15 cellular contexts compared by ENCODE assay signal in the genomic region with DNA sequence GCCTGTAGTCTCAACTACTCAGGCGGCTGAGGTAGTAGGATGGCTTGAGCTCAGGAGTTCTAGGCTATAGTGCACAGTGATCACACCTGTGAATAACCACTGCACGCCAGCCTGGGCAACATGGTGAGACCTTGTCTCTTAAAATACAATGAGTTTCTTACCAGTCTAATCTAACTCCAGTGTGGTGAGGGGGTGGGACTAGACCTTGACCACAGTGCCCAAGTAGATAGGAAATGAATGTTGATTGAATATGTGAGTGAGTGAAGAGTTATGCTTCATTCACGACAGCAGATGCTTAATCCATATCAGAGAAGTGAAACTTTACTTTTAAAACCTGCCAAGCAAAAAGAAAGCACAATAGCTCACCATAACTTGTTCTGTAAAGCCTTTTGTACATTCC. TPM values are rescaled to one million over a fixed set of nuclear protein-coding genes. Genes with fewer than 3 reads are reported as not detected.
DNase-seq lines count a peak whose midpoint lies in the region; ATAC-seq and TF ChIP-seq lines count a peak whose summit lies in the region.
"Had no signal": no experiment of that assay in that cellular context is flagged by ENCODE, and none has a peak within 500 bp of the region (broad histone marks: within the 10 kb centered on the region; RNA-seq: fewer than 3 reads in every experiment).

No MANE protein-coding gene starts in this region.

- TF ChIP-seq POLR2A in transverse colon (IDR thresholded peaks at IDR 0.05) = no peak

- no peak overlapping the region for H2AFZ ChIP-seq in KMS-11 (ENCODE audit: low read depth)

- H3K4me2 ChIP-seq in KMS-11 = peak overlapping the region; percentile 46

- no peaks in the 10 kb centered on the region for H4K20me1 ChIP-seq in KMS-11 (ENCODE audit: insufficient read depth)

- no peak overlapping the region for H3K4me3 ChIP-seq in GM12864 (ENCODE audit: low read depth, low read length)
- H3K4me3 ChIP-seq in KMS-11 (IDR thresholded peaks at IDR 0.05; ENCODE audit: insufficient read depth, low read depth, low read length) = no peak overlapping the region
- H3K4me3 ChIP-seq in colonic mucosa = no peak overlapping the region
- no peak overlapping the region for H3K4me3 ChIP-seq in transverse colon
- H3K4me3 ChIP-seq: mucosa of descending colon, psoas muscle had no signal

- H3K9me3 ChIP-seq in colonic mucosa = no peaks in the 10 kb centered on the region
- H3K9me3 ChIP-seq in transverse colon = no peaks in the 10 kb centered on the region
- H3K9me3 ChIP-seq: mucosa of descending colon, psoas muscle had no signal

- TF ChIP-seq EP300 in transverse colon (IDR thresholded peaks at IDR 0.05; ENCODE audit: low read depth) = no peak

- H3K27me3 ChIP-seq in KMS-11 (ENCODE audit: insufficient read depth, low read depth) (no peaks in the 10 kb centered on the region), colonic mucosa (no peaks in the 10 kb centered on the region), transverse colon (no peaks in the 10 kb centered on the region)

- H3K79me2 ChIP-seq in KMS-11 (ENCODE audit: insufficient read depth, low read depth) = no peaks in the 10 kb centered on the region

- intact Hi-C loops in colonic mucosa (cut with DNase I) = no loop called here
- intact Hi-C loops in transverse colon (cut with DNase I; ENCODE audit: low total_unique reads) = no loop called here

- in situ Hi-C loops in transverse colon (cut with MboI; ENCODE audit: low pct_ligation_motif_present in 1 of 4, low pct_unique_long_range_greater_than_20kb in 1 of 4, low sequenced_read_pairs in 3 of 4) = no loop called here

- peak overlapping the region; percentile 29; the same call in 1 of the 2 replicates for H3K27ac ChIP-seq in KMS-11
- no peak overlapping the region for H3K27ac ChIP-seq in colonic mucosa
- no peak overlapping the region for H3K27ac ChIP-seq in transverse colon
- H3K27ac ChIP-seq: psoas muscle had no signal

- TF ChIP-seq CTCF in GM12864 (IDR thresholded peaks at IDR 0.05; ENCODE audit: low read depth, low read length, missing control alignments) (no peak), KMS-11 (conservative IDR thresholded peaks at IDR 0.05; ENCODE audit: low read depth, low read length) (no peak), colonic mucosa (IDR thresholded peaks at IDR 0.05) (no peak), transverse colon (IDR thresholded peaks at IDR 0.05) (no peak)

- 85 to 86% methylated on average over 1 to 3 of the region's 3 CpGs for WGBS in transverse colon (ENCODE audit: low coverage in 1 of 2), 2 donors

- peaks cover 24% of the 10 kb centered on the region for H3K4me1 ChIP-seq in KMS-11 (ENCODE audit: low read depth, poor library complexity, severe bottlenecking)
- no peaks in the 10 kb centered on the region for H3K4me1 ChIP-seq in colonic mucosa
- peaks cover 0 to 4% (median 1%) of the 10 kb centered on the region in 4 donors for H3K4me1 ChIP-seq in transverse colon
- H3K4me1 ChIP-seq: psoas muscle had no signal

- DNase-seq in GM12864 (ENCODE audit: low read depth) (peak; percentile 56), colonic mucosa (no peak), transverse colon (no peak), DMS153 treated with DMSO at 0.1 percent for 48 hours (lab: John Stamatoyannopoulos, UW; ENCODE audit: unreplicated experiment) (no peak), hepatic stellate cell (ENCODE audit: low spot score) (no peak)
- DNase-seq: activated gamma-delta T cell treated with Interleukin-2 at 50 U/mL for 16 hours; cerebellar nuclear complex; mucosa of descending colon; NCI-H2227 treated with DMSO at 0.1 percent for 48 hours; psoas muscle; SHP77 treated with DMSO at 0.1 percent for 48 hours; stimulated activated CD4-positive, alpha-beta T cell treated with anti-CD3 and anti-CD28 coated beads, Interleukin-4, amount 100 ng/mL, for 1 hour had no signal

- peak; percentile 86 for ATAC-seq in GM19397 (IDR thresholded peaks at IDR 0.05; ENCODE audit: unreplicated experiment)
- ATAC-seq in HG02852 (IDR thresholded peaks at IDR 0.05; ENCODE audit: unreplicated experiment) = peak; percentile 65
- ATAC-seq: mucosa of descending colon, psoas muscle had no signal

- H3K9ac ChIP-seq in KMS-11 (no peak overlapping the region), colonic mucosa (ENCODE audit: low read depth in 2 of 2, low read length in 2 of 2) (no peak overlapping the region)

- H3K36me3 ChIP-seq in KMS-11 (ENCODE audit: insufficient read depth) (no peaks in the 10 kb centered on the region), colonic mucosa (no peaks in the 10 kb centered on the region), transverse colon (peaks cover 0 to 28% (median 10%) of the 10 kb centered on the region in 4 donors)

RNA-seq across cellular contexts. Expression of a gene that starts 11.2 kb away (rescaled TPM):
- total RNA-seq in colonic mucosa (1 to 10 TPM; 6.2 to 8.6 TPM), transverse colon (1 to 10 TPM in 3 of 4 donors, under 1 TPM in 1; 0.40 to 5.6 (median 3.0) TPM)

RNA-seq across cellular contexts. Expression of a gene that starts 17.4 kb away (rescaled TPM):
- total RNA-seq in colonic mucosa (100 to 1,000 TPM; 107 to 168 TPM), transverse colon (100 to 1,000 TPM in 1 of 4 donors, 10 to 100 TPM in 3; 41.0 to 151 (median 64.9) TPM)

RNA-seq across cellular contexts. Expression of a gene that starts 17.6 kb away (rescaled TPM):
- total RNA-seq in colonic mucosa = 10 to 100 TPM; 13.6 to 20.8 TPM
- 10 to 100 TPM; 30.7 to 47.5 (median 42.7) TPM for total RNA-seq in transverse colon
